8 cellular contexts compared by ENCODE assay signal in the genomic region with DNA sequence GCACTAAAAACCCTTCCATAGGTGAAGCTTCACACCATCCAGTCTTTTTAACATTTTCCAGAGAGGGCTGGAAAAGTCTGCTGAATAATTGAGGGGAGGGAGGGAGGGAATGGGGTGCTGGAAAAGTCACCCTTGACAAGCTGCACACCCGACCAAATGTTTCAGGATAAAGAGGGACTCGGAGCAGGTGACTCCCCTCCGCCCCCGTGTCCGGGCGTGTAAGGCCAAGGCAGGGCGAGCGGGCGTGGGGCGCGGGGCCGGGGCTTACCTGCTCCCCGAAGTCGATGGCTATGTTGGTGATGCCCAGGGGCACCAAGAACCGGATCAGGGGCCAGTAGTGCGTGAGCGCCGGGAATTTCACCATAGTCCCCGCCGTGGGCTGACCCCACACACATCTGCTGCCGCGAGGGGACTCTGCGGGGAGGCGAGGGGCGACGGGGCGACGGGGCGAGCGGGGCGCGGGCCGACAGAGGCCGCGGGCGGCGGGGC. TPM values are rescaled to one million over a fixed set of nuclear protein-coding genes. Genes with fewer than 3 reads are reported as not detected.
A peak's percentile ranks its signal among the peaks of the same experiment; 100 is the strongest.
DNase-seq lines count a peak whose midpoint lies in the region; ATAC-seq and TF ChIP-seq lines count a peak whose summit lies in the region.

No MANE protein-coding gene starts in this region.

- POLR2A ChIA-PET in WTC11 (lab: Charles Lee), result no interaction called here

- peaks cover 22% of the 10 kb centered on the region for H3K4me1 ChIP-seq in mononuclear cell (ENCODE audit: insufficient read depth, low read length)

- H3K36me3 Mint-ChIP-seq in WTC11, result no peaks in the 10 kb centered on the region
- peaks cover 19% of the 10 kb centered on the region for H3K36me3 Mint-ChIP-seq in dendritic cell treated with granulocyte-macrophage colony-stimulating factor and Interleukin-4, amounts not matched to agents 40 ng/mL and 50 ng/mL, for 4 days (ENCODE audit: low read depth)
- peaks cover 20% of the 10 kb centered on the region for H3K36me3 Mint-ChIP-seq in stimulated activated naive CD8-positive, alpha-beta T cell treated with anti-CD3 and anti-CD28 coated beads, Interleukin-15, Interleukin-2, amounts not matched to agents 100 ng/mL and 50 ng/mL, for 24 hours (ENCODE audit: low read depth)

- H3K27ac Mint-ChIP-seq in WTC11, result no peak overlapping the region
- H3K27ac Mint-ChIP-seq in dendritic cell treated with granulocyte-macrophage colony-stimulating factor and Interleukin-4, amounts not matched to agents 40 ng/mL and 50 ng/mL, for 4 days, result peak overlapping the region; percentile 83
- H3K27ac Mint-ChIP-seq in stimulated activated naive CD8-positive, alpha-beta T cell treated with anti-CD3 and anti-CD28 coated beads, Interleukin-15, Interleukin-2, amounts not matched to agents 100 ng/mL and 50 ng/mL, for 24 hours, result peak overlapping the region; percentile 97

- peak overlapping the region; percentile 82 for H3K4me3 Mint-ChIP-seq in WTC11
- peak overlapping the region; percentile 93 for H3K4me3 Mint-ChIP-seq in dendritic cell treated with granulocyte-macrophage colony-stimulating factor and Interleukin-4, amounts not matched to agents 40 ng/mL and 50 ng/mL, for 4 days
- peak overlapping the region; percentile 98 for H3K4me3 Mint-ChIP-seq in stimulated activated naive CD8-positive, alpha-beta T cell treated with anti-CD3 and anti-CD28 coated beads, Interleukin-15, Interleukin-2, amounts not matched to agents 100 ng/mL and 50 ng/mL, for 24 hours

- H3K4me3 ChIP-seq in mononuclear cell (ENCODE audit: low read length), result peak overlapping the region; percentile 38

- intact Hi-C loops in Right ventricle myocardium superior (cut with DNase I) (loop anchor here (5.0 kb wide), 2 partner anchors 131 to 144 kb away; no protein-coding TSS in a partner anchor), Right ventricle myocardium inferior (cut with DNase I) (loop anchor here (2.0 to 5.0 kb wide), 3 partner anchors 49 to 184 kb away; no protein-coding TSS in a partner anchor)
- intact Hi-C loops in dendritic cell treated with granulocyte-macrophage colony-stimulating factor and Interleukin-4, amounts not matched to agents 40 ng/mL and 50 ng/mL, for 4 days (cut with micrococcal nuclease), result loop anchor here (2.0 to 5.0 kb wide), 5 partner anchors 59 to 204 kb away; no protein-coding TSS in a partner anchor

- CTCF ChIA-PET in WTC11 (lab: Charles Lee), result interaction anchor here (0.6 to 1.7 kb wide), 19 partner anchors 9 to 1961 kb away, joined by 3 to 8 read pairs (median 4); no protein-coding TSS in a partner anchor

- DNase-seq in Right ventricle myocardium superior (peak; percentile 58), Right ventricle myocardium inferior (ENCODE audit: missing footprints) (no peak), WTC11 (ENCODE audit: low spot score) (no peak), cerebellum (ENCODE audit: low spot score) (no peak)

- H3K9me3 Mint-ChIP-seq in WTC11, result no peaks in the 10 kb centered on the region
- no peaks in the 10 kb centered on the region for H3K9me3 Mint-ChIP-seq in dendritic cell treated with granulocyte-macrophage colony-stimulating factor and Interleukin-4, amounts not matched to agents 40 ng/mL and 50 ng/mL, for 4 days
- H3K9me3 Mint-ChIP-seq in stimulated activated naive CD8-positive, alpha-beta T cell treated with anti-CD3 and anti-CD28 coated beads, Interleukin-15, Interleukin-2, amounts not matched to agents 100 ng/mL and 50 ng/mL, for 24 hours, result no peaks in the 10 kb centered on the region

- ATAC-seq in Right ventricle myocardium superior (ENCODE audit: poor library complexity) (peak; percentile 0), Right ventricle myocardium inferior (no peak), HG03139 (IDR thresholded peaks at IDR 0.05; ENCODE audit: unreplicated experiment) (peak; percentile 20), WTC11 (peak; percentile 8)

- peaks cover 27% of the 10 kb centered on the region for H3K27me3 ChIP-seq in mononuclear cell (ENCODE audit: insufficient read depth, low read length)

- peaks cover 16% of the 10 kb centered on the region for H3K4me1 Mint-ChIP-seq in WTC11
- peaks cover 21% of the 10 kb centered on the region for H3K4me1 Mint-ChIP-seq in dendritic cell treated with granulocyte-macrophage colony-stimulating factor and Interleukin-4, amounts not matched to agents 40 ng/mL and 50 ng/mL, for 4 days (ENCODE audit: low read depth)
- H3K4me1 Mint-ChIP-seq in stimulated activated naive CD8-positive, alpha-beta T cell treated with anti-CD3 and anti-CD28 coated beads, Interleukin-15, Interleukin-2, amounts not matched to agents 100 ng/mL and 50 ng/mL, for 24 hours (ENCODE audit: low read depth), result peaks cover 40% of the 10 kb centered on the region

- no peaks in the 10 kb centered on the region for H3K9me3 ChIP-seq in mononuclear cell (ENCODE audit: low read depth, low read length)

- H3K27me3 Mint-ChIP-seq in WTC11 (ENCODE audit: low read depth), result peaks cover 42% of the 10 kb centered on the region
- peaks cover 24% of the 10 kb centered on the region for H3K27me3 Mint-ChIP-seq in dendritic cell treated with granulocyte-macrophage colony-stimulating factor and Interleukin-4, amounts not matched to agents 40 ng/mL and 50 ng/mL, for 4 days
- no peaks in the 10 kb centered on the region for H3K27me3 Mint-ChIP-seq in stimulated activated naive CD8-positive, alpha-beta T cell treated with anti-CD3 and anti-CD28 coated beads, Interleukin-15, Interleukin-2, amounts not matched to agents 100 ng/mL and 50 ng/mL, for 24 hours

- TF ChIP-seq CTCF in WTC11 (IDR thresholded peaks at IDR 0.05), result no peak

TF ChIP-seq in WTC11, 78 proteins besides CTCF, POLR2A, EP300 and RAD21 (continues in another document):
- TF ChIP-seq, protein P1, sequence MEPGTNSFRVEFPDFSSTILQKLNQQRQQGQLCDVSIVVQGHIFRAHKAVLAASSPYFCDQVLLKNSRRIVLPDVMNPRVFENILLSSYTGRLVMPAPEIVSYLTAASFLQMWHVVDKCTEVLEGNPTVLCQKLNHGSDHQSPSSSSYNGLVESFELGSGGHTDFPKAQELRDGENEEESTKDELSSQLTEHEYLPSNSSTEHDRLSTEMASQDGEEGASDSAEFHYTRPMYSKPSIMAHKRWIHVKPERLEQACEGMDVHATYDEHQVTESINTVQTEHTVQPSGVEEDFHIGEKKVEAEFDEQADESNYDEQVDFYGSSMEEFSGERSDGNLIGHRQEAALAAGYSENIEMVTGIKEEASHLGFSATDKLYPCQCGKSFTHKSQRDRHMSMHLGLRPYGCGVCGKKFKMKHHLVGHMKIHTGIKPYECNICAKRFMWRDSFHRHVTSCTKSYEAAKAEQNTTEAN (CRISPR knock-in tag; IDR thresholded peaks at IDR 0.05), result no peak
- TF ChIP-seq, protein P2, sequence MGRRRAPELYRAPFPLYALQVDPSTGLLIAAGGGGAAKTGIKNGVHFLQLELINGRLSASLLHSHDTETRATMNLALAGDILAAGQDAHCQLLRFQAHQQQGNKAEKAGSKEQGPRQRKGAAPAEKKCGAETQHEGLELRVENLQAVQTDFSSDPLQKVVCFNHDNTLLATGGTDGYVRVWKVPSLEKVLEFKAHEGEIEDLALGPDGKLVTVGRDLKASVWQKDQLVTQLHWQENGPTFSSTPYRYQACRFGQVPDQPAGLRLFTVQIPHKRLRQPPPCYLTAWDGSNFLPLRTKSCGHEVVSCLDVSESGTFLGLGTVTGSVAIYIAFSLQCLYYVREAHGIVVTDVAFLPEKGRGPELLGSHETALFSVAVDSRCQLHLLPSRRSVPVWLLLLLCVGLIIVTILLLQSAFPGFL (CRISPR knock-in tag; IDR thresholded peaks at IDR 0.05; ENCODE audit: borderline replicate concordance), result no peak
- no peak for TF ChIP-seq TEAD1 (CRISPR knock-in tag; IDR thresholded peaks at IDR 0.05)
- TF ChIP-seq, protein P3, sequence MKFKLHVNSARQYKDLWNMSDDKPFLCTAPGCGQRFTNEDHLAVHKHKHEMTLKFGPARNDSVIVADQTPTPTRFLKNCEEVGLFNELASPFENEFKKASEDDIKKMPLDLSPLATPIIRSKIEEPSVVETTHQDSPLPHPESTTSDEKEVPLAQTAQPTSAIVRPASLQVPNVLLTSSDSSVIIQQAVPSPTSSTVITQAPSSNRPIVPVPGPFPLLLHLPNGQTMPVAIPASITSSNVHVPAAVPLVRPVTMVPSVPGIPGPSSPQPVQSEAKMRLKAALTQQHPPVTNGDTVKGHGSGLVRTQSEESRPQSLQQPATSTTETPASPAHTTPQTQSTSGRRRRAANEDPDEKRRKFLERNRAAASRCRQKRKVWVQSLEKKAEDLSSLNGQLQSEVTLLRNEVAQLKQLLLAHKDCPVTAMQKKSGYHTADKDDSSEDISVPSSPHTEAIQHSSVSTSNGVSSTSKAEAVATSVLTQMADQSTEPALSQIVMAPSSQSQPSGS (CRISPR knock-in tag; IDR thresholded peaks at IDR 0.05; ENCODE audit: borderline replicate concordance, low read depth), result no peak
- TF ChIP-seq CBFB (CRISPR knock-in tag; IDR thresholded peaks at IDR 0.05; ENCODE audit: low read depth), result no peak
- TF ChIP-seq RELA (CRISPR knock-in tag; IDR thresholded peaks at IDR 0.05; ENCODE audit: borderline replicate concordance), result no peak
- TF ChIP-seq, protein P4, sequence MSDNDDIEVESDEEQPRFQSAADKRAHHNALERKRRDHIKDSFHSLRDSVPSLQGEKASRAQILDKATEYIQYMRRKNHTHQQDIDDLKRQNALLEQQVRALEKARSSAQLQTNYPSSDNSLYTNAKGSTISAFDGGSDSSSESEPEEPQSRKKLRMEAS (CRISPR knock-in tag; IDR thresholded peaks at IDR 0.05), result no peak
- TF ChIP-seq NR2C2 (CRISPR knock-in tag; IDR thresholded peaks at IDR 0.05), result no peak
- TF ChIP-seq GRHL2 (CRISPR knock-in tag; IDR thresholded peaks at IDR 0.05; ENCODE audit: insufficient replicate concordance, severe bottlenecking), result no peak
- TF ChIP-seq SMAD4 (CRISPR knock-in tag; IDR thresholded peaks at IDR 0.05), result no peak
- TF ChIP-seq, protein P5, sequence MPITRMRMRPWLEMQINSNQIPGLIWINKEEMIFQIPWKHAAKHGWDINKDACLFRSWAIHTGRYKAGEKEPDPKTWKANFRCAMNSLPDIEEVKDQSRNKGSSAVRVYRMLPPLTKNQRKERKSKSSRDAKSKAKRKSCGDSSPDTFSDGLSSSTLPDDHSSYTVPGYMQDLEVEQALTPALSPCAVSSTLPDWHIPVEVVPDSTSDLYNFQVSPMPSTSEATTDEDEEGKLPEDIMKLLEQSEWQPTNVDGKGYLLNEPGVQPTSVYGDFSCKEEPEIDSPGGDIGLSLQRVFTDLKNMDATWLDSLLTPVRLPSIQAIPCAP (CRISPR knock-in tag; IDR thresholded peaks at IDR 0.05), result no peak
- no peak for TF ChIP-seq ZNF138 (CRISPR knock-in tag; conservative IDR thresholded peaks at IDR 0.05)

RNA-seq across cellular contexts. Expression of a gene that starts 0.5 kb away (rescaled TPM):
- total RNA-seq in Right ventricle myocardium superior, result 144 TPM
- total RNA-seq in Right ventricle myocardium inferior, result 156 TPM
- total RNA-seq in WTC11 (2021), result 16.9 to 19.6 TPM (median 18.6 TPM) in 3 replicates
- 35.7 TPM for total RNA-seq in mononuclear cell
- 37.8 TPM for total RNA-seq in cerebellum
